23 cellular contexts compared by ENCODE assay signal in the genomic region with DNA sequence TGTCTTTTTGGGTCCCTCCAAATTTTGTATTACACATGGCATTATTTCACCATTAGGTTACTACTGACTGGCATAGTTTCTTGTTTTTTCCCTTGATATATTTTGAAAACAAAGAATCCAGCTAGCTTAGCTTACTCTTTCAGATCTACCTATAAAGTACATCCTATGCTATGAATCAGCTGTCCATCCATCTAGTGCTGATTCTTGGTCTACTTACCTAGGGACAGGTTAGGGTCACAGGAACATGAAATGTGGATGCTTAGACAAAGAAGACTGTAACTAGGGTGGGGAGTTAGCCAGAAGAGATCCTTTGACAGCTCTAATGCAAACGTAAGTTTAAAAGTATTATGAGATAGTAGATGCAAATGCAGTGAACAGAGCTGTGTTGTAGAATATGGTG.
DNase-seq lines count a peak whose midpoint lies in the region; ATAC-seq, FAIRE-seq and TF ChIP-seq lines count a peak whose summit lies in the region.
"Had no signal": no experiment of that assay in that cellular context is flagged by ENCODE, and none has a peak within 500 bp of the region (broad histone marks: within the 10 kb centered on the region; RNA-seq: fewer than 3 reads in every experiment).

No MANE protein-coding gene starts in this region.

- no peak for TF ChIP-seq EP300 in HepG2 (IDR thresholded peaks at IDR 0.05; ENCODE audit: low read depth in 2 of 2, low read length in 2 of 2)
- no peak for TF ChIP-seq EP300 in HepG2 (CRISPR knock-in tag; IDR thresholded peaks at IDR 0.05; ENCODE audit: borderline replicate concordance)

- H3K4me2 ChIP-seq in HepG2 (ENCODE audit: low read depth, low read length): no peak overlapping the region
- H3K4me2 ChIP-seq: BLaER1 treated with 17β-estradiol and CSF1 and Interleukin-3, amounts not matched to agents 10 nM and 100 nM had no signal

- no peaks in the 10 kb centered on the region for H3K9me3 ChIP-seq in liver (ENCODE audit: control insufficient read depth in 4 of 4, low read length in 3 of 4)
- H3K9me3 ChIP-seq in HepG2 (ENCODE audit: low read length): no peaks in the 10 kb centered on the region
- no peaks in the 10 kb centered on the region for H3K9me3 ChIP-seq in right atrium auricular region
- H3K9me3 ChIP-seq in left lung: no peaks in the 10 kb centered on the region
- H3K9me3 ChIP-seq: Caco-2 had no signal

- BruUV-seq in HepG2 (replicated peaks; lab: Mats Ljungman, UMichigan): no TSS peak

- no peaks in the 10 kb centered on the region for H3K79me2 ChIP-seq in HepG2 (ENCODE audit: insufficient read depth, low read length)

- TF ChIP-seq CTCF in liver (IDR thresholded peaks at IDR 0.05; ENCODE audit: low read depth, low read length, missing input control): no peak
- TF ChIP-seq CTCF in HepG2 (CRISPR knock-in tag; IDR thresholded peaks at IDR 0.05): no peak
- TF ChIP-seq CTCF in right atrium auricular region (IDR thresholded peaks at IDR 0.05): no peak
- no peak for TF ChIP-seq CTCF in left lung (IDR thresholded peaks at IDR 0.05)

- intact Hi-C loops in HepG2 (cut with micrococcal nuclease; ENCODE audit: unreplicated experiment) (no loop called here), left lung (cut with DNase I) (no loop called here)

- POLR2A ChIA-PET in HepG2 (lab: Yijun Ruan, JAX): no interaction called here

- H3K9ac ChIP-seq in liver (ENCODE audit: low read depth in 1 of 2, low read length in 2 of 2): no peak overlapping the region
- H3K9ac ChIP-seq in HepG2 (ENCODE audit: insufficient read depth, low read depth, low read length): no peak overlapping the region
- H3K9ac ChIP-seq: BLaER1 treated with 17β-estradiol and CSF1 and Interleukin-3, amounts not matched to agents 10 nM and 100 nM; GM23248 had no signal

- no peaks in the 10 kb centered on the region for H4K20me1 ChIP-seq in HepG2 (ENCODE audit: insufficient read depth, low read length)
- H4K20me1 ChIP-seq: BLaER1 treated with 17β-estradiol and CSF1 and Interleukin-3, amounts not matched to agents 10 nM and 100 nM had no signal

- H2AFZ ChIP-seq in HepG2 (ENCODE audit: low read length): no peak overlapping the region
- H2AFZ ChIP-seq: GM23248 had no signal

- DNase-seq in HepG2 (ENCODE audit: low spot score): no peak
- DNase-seq in left kidney (ENCODE audit: low read depth, low spot score): peak; percentile 31
- DNase-seq in right atrium auricular region (ENCODE audit: low spot score): no peak
- no peak for DNase-seq in medulla oblongata (ENCODE audit: extremely low spot score)
- no peak for DNase-seq in left lung
- DNase-seq: 8988T; Caco-2; CD4-positive, CD25-positive, alpha-beta regulatory T cell; CD8-positive, alpha-beta memory T cell; DMS79; GDM1; GM23248; HCEC 1CT; HFFc6; IMR-90 had no signal

- 72% methylated on average over 1 of the region's 1 CpG for WGBS in liver
- 0% methylated on average over 1 of the region's 1 CpG for WGBS in HepG2 (ENCODE audit: low lambda C conversion rate)

- TF ChIP-seq RAD21 in liver (IDR thresholded peaks at IDR 0.05): no peak
- TF ChIP-seq RAD21 in HepG2 (CRISPR knock-in tag; IDR thresholded peaks at IDR 0.05): no peak

- no peaks in the 10 kb centered on the region for H3K4me1 ChIP-seq in liver (ENCODE audit: control insufficient read depth in 4 of 4, insufficient read depth in 4 of 4, low read length in 3 of 4)
- no peaks in the 10 kb centered on the region for H3K4me1 ChIP-seq in HepG2 (ENCODE audit: insufficient read depth, low read length)
- H3K4me1 ChIP-seq in right atrium auricular region: no peaks in the 10 kb centered on the region
- no peaks in the 10 kb centered on the region for H3K4me1 ChIP-seq in left lung
- H3K4me1 ChIP-seq: Caco-2 had no signal

- TF ChIP-seq POLR2A in HepG2 (IDR thresholded peaks at IDR 0.05; ENCODE audit: insufficient read depth in 1 of 2, low read depth in 2 of 2, low read length in 2 of 2): no peak

- no peak for FAIRE-seq in HepG2 (lab: Jason Lieb, UNC)
- FAIRE-seq: D721Med, GM12892, GM18507, H54 had no signal

- CTCF ChIA-PET in HepG2 (lab: Yijun Ruan, JAX; ENCODE audit: low intra/inter-chr PET ratio, low total read pairs): no interaction called here

- H3K27ac ChIP-seq in liver (ENCODE audit: low read depth in 1 of 2, low read length in 2 of 2) (no peak overlapping the region), HepG2 (ENCODE audit: extremely low read length, insufficient read depth, low read length) (no peak overlapping the region), right atrium auricular region (no peak overlapping the region), left lung (no peak overlapping the region)
- H3K27ac ChIP-seq: BLaER1 treated with 17β-estradiol and CSF1 and Interleukin-3, amounts not matched to agents 10 nM and 100 nM; GM23248; HL-60 had no signal

- no peak overlapping the region for H3K4me3 ChIP-seq in liver (ENCODE audit: low read depth in 1 of 3, low read length in 3 of 3)
- no peak overlapping the region for H3K4me3 ChIP-seq in HepG2 (replicated peaks in 1 of 3; ENCODE audit: insufficient read depth in 1 of 3, low read depth in 2 of 3, low read length in 3 of 3)
- no peak overlapping the region for H3K4me3 ChIP-seq in right atrium auricular region
- H3K4me3 ChIP-seq in left lung: no peak overlapping the region
- H3K4me3 ChIP-seq: BLaER1 treated with 17β-estradiol and CSF1 and Interleukin-3, amounts not matched to agents 10 nM and 100 nM; GM23248 had no signal

- no peaks in the 10 kb centered on the region for H3K27me3 ChIP-seq in liver (ENCODE audit: control insufficient read depth in 4 of 4, insufficient read depth in 4 of 4, low read length in 3 of 4)
- H3K27me3 ChIP-seq in HepG2 (ENCODE audit: control insufficient read depth in 1 of 2, insufficient read depth in 2 of 2, low read length in 2 of 2): no peaks in the 10 kb centered on the region
- no peaks in the 10 kb centered on the region for H3K27me3 ChIP-seq in right atrium auricular region
- no peaks in the 10 kb centered on the region for H3K27me3 ChIP-seq in left lung
- H3K27me3 ChIP-seq: BLaER1 treated with 17β-estradiol and CSF1 and Interleukin-3, amounts not matched to agents 10 nM and 100 nM had no signal

- no peak for ATAC-seq in HepG2
- ATAC-seq in left lung: no peak

- in situ Hi-C loops in HepG2 (cut with HindIII; ENCODE audit: extremely low pct_ligation_motif_present, low pct_unique_long_range_greater_than_20kb): no loop called here

- no peaks in the 10 kb centered on the region for H3K36me3 ChIP-seq in liver (ENCODE audit: control insufficient read depth in 4 of 4, insufficient read depth in 3 of 4, low read depth in 1 of 4, low read length in 3 of 4)
- H3K36me3 ChIP-seq in HepG2 (replicated peaks in 1 of 2; ENCODE audit: control insufficient read depth in 1 of 2, insufficient read depth in 2 of 2, low read length in 2 of 2): no peaks in the 10 kb centered on the region
- H3K36me3 ChIP-seq in right atrium auricular region: no peaks in the 10 kb centered on the region
- no peaks in the 10 kb centered on the region for H3K36me3 ChIP-seq in left lung
- H3K36me3 ChIP-seq: BLaER1 treated with 17β-estradiol and CSF1 and Interleukin-3, amounts not matched to agents 10 nM and 100 nM had no signal

TF ChIP-seq in HepG2, 621 proteins besides CTCF, POLR2A, EP300 and RAD21 (continues in another document):
- TF ChIP-seq ZNF83 (CRISPR knock-in tag; IDR thresholded peaks at IDR 0.05; ENCODE audit: borderline replicate concordance): no peak
- TF ChIP-seq FLYWCH1 (CRISPR knock-in tag; IDR thresholded peaks at IDR 0.05): no peak

TF ChIP-seq in PFSK-1, 5 proteins besides CTCF, POLR2A, EP300 and RAD21:
- TF ChIP-seq TAF1 (IDR thresholded peaks at IDR 0.05; ENCODE audit: borderline replicate concordance, insufficient read depth, low read length): no peak
- TF ChIP-seq, protein P1, sequence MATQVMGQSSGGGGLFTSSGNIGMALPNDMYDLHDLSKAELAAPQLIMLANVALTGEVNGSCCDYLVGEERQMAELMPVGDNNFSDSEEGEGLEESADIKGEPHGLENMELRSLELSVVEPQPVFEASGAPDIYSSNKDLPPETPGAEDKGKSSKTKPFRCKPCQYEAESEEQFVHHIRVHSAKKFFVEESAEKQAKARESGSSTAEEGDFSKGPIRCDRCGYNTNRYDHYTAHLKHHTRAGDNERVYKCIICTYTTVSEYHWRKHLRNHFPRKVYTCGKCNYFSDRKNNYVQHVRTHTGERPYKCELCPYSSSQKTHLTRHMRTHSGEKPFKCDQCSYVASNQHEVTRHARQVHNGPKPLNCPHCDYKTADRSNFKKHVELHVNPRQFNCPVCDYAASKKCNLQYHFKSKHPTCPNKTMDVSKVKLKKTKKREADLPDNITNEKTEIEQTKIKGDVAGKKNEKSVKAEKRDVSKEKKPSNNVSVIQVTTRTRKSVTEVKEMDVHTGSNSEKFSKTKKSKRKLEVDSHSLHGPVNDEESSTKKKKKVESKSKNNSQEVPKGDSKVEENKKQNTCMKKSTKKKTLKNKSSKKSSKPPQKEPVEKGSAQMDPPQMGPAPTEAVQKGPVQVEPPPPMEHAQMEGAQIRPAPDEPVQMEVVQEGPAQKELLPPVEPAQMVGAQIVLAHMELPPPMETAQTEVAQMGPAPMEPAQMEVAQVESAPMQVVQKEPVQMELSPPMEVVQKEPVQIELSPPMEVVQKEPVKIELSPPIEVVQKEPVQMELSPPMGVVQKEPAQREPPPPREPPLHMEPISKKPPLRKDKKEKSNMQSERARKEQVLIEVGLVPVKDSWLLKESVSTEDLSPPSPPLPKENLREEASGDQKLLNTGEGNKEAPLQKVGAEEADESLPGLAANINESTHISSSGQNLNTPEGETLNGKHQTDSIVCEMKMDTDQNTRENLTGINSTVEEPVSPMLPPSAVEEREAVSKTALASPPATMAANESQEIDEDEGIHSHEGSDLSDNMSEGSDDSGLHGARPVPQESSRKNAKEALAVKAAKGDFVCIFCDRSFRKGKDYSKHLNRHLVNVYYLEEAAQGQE (IDR thresholded peaks at IDR 0.05; ENCODE audit: insufficient read depth in 1 of 2, low read depth in 2 of 2, low read length in 2 of 2): peak; percentile 13 to 73; a peak in 2 of 4 replicates
